26 cellular contexts compared by ENCODE assay signal in genomic region chrX:102684772-102685520, GRCh38. TPM values are rescaled to one million over a fixed set of nuclear protein-coding genes. Genes with fewer than 3 reads are reported as not detected.
DNase-seq lines count a peak whose midpoint lies in the region; ATAC-seq and TF ChIP-seq lines count a peak whose summit lies in the region.
"Had no signal": no experiment of that assay in that cellular context is flagged by ENCODE, and none has a peak within 500 bp of the region (broad histone marks: within the 10 kb centered on the region; RNA-seq: fewer than 3 reads in every experiment).

No MANE protein-coding gene starts in this region.

- in situ Hi-C loops in KBM-7 (cut with MboI; ENCODE audit: low pct_unique_long_range_greater_than_20kb, low sequenced_read_pairs), result no loop called here

- H3K9me3 Mint-ChIP-seq in activated naive CD4-positive, alpha-beta T cell treated with anti-CD3 and anti-CD28 coated beads, Interleukin-2, amount 50 U/mL, for 72 hours, result peaks cover 5 to 19% of the 10 kb centered on the region in 2 donors

- DNase-seq in DMS79 (lab: John Stamatoyannopoulos, UW), result peak; percentile 24
- peak; percentile 36 for DNase-seq in KBM-7
- peak; percentile 93 for DNase-seq in NCI-H2107 treated with DMSO at 0.1 percent for 48 hours (lab: John Stamatoyannopoulos, UW; ENCODE audit: unreplicated experiment)
- DNase-seq in fibroblast of villous mesenchyme (ENCODE audit: low read depth), result peak; percentile 18
- DNase-seq in NK-92 treated with Interleukin-12 subunit alpha and Interleukin-12 subunit beta, amount 100 ng/mL, for 24 hours (lab: John Stamatoyannopoulos, UW), result no peak
- no peak for DNase-seq in activated naive CD4-positive, alpha-beta T cell treated with anti-CD3 and anti-CD28 coated beads, Interleukin-2, amount 50 U/mL, for 72 hours (ENCODE audit: low spot score in 2 of 2)
- DNase-seq: activated CD4-positive, alpha-beta T cell treated with anti-CD3 and anti-CD28 coated beads for 4 hours; CD4-positive, alpha-beta T cell; DMS53; effector CD8-positive, alpha-beta T cell; gastrocnemius medialis; hypothalamus; MG63; NCI-H187 treated with DMSO at 0.1 percent for 48 hours; NCI-H446 treated with DMSO at 0.1 percent for 48 hours; Peyer's patch; right lobe of liver; stimulated activated CD4-positive, alpha-beta T cell treated with anti-CD3 and anti-CD28 coated beads, Interleukin-15, amount 100 ng/mL, for 24 hours; stimulated activated CD8-positive, alpha-beta memory T cell treated with anti-CD3 and anti-CD28 coated beads, Interleukin-4, amount 100 ng/mL, for 48 hours had no signal

- no peak for TF ChIP-seq CTCF in fibroblast of villous mesenchyme (IDR thresholded peaks at IDR 0.05; ENCODE audit: insufficient read depth, low read depth, low read length)

- H3K36me3 Mint-ChIP-seq in activated naive CD4-positive, alpha-beta T cell treated with anti-CD3 and anti-CD28 coated beads, Interleukin-2, amount 50 U/mL, for 72 hours, result peaks cover 13% of the 10 kb centered on the region in 2 donors

- no peak for ATAC-seq in activated naive CD4-positive, alpha-beta T cell treated with anti-CD3 and anti-CD28 coated beads, Interleukin-2, amount 50 U/mL, for 72 hours
- no peak for ATAC-seq in HG02970 (IDR thresholded peaks at IDR 0.05; ENCODE audit: low FRiP score, unreplicated experiment)
- ATAC-seq in activated CD4-positive, CD25-positive, alpha-beta regulatory T cell treated with anti-CD3 and anti-CD28 coated beads, Interleukin-2, amount 50 U/mL, for 24 hours, result no peak
- ATAC-seq: esophagus mucosa, gastrocnemius medialis, HepG2, right lobe of liver had no signal

- H3K27ac Mint-ChIP-seq in activated naive CD4-positive, alpha-beta T cell treated with anti-CD3 and anti-CD28 coated beads, Interleukin-2, amount 50 U/mL, for 72 hours, result no peak overlapping the region
- H3K27ac Mint-ChIP-seq: activated naive CD8-positive, alpha-beta T cell; activated T-helper 1 cell treated with anti-CD3 and anti-CD28 coated beads, Interleukin-12 subunit alpha, Interleukin-12 subunit beta, Interleukin-2, Interleukin-4 antibody, amounts not matched to agents 30 ng/mL and 10 ng/mL and 1 ng/mL, durations not matched to agents 14 hours and 24 hours and 36 hours; CD4-positive, alpha-beta T cell had no signal

- no peak overlapping the region for H3K4me3 ChIP-seq in fibroblast of villous mesenchyme (ENCODE audit: low read depth, low read length)
- H3K4me3 ChIP-seq: ascending aorta, gastrocnemius medialis, MG63, Peyer's patch, right lobe of liver had no signal

RNA-seq across cellular contexts. Expression of gene GPRASP2, which starts 27.3 kb away (rescaled TPM):
- total RNA-seq in fibroblast of villous mesenchyme, result 13.5 and 15.5 TPM in 2 replicates
- total RNA-seq in activated naive CD4-positive, alpha-beta T cell treated with anti-CD3 and anti-CD28 coated beads, Interleukin-2, amount 50 U/mL, for 72 hours, result under 1 TPM; 0.46 to 0.78 TPM

RNA-seq across cellular contexts. Expression of gene GPRASP1, which starts 33.7 kb away (rescaled TPM):
- 2.6 and 2.9 TPM in 2 replicates for total RNA-seq in fibroblast of villous mesenchyme
- 1 to 10 TPM; 1.7 to 3.3 TPM for total RNA-seq in activated naive CD4-positive, alpha-beta T cell treated with anti-CD3 and anti-CD28 coated beads, Interleukin-2, amount 50 U/mL, for 72 hours

RNA-seq across cellular contexts. Expression of gene GPRASP3, which starts 35.6 kb away (rescaled TPM):
- 4.8 and 6.9 TPM in 2 replicates for total RNA-seq in fibroblast of villous mesenchyme
- total RNA-seq in activated naive CD4-positive, alpha-beta T cell treated with anti-CD3 and anti-CD28 coated beads, Interleukin-2, amount 50 U/mL, for 72 hours, result 1 to 10 TPM; 1.6 to 3.1 TPM

Comparison
In these comparisons a context has a peak if more than half of its experiments do, and no peak if none do; other contexts are left out.
1. DNase-seq: peak in DMS79 (single experiment), KBM-7 (single experiment), NCI-H2107 treated with DMSO at 0.1 percent for 48 hours (single experiment) and fibroblast of villous mesenchyme (single experiment); none in NK-92 treated with Interleukin-12 subunit alpha and Interleukin-12 subunit beta, amount 100 ng/mL, for 24 hours (single experiment) and activated naive CD4-positive, alpha-beta T cell treated with anti-CD3 and anti-CD28 coated beads, Interleukin-2, amount 50 U/mL, for 72 hours (0 of 2).